In the genomic region with DNA sequence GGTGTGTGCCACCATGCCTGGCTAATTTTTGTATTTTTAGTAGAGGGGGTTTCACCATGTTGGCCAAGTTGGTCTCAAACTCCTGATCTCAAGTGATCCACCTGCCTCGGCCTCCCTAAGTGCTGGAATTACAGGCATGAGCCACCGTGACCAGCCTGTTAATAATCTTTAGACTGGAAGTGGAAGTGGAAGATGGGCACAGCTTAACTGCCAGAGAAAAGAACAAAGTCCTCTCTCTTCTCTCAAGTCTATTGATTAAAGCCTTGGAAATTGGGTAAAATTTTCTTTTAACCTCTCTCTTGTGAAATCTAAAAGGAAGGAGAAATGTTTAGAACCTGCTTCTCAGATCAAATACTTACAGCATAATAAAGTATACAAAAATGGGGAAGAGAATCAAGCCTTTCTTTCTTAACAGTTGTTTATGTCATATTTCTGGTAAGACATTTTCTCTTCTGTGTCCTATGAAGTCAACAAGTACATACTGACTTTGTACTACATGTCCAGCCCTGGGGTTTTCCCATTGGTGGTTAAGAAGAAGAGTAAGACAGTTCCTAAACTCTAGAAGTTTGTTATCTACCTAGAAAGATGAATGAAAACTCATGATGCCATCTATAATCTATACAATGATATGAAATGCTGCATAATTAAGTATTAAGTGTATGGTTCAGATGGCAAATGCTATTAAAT, we compare ENCODE assay signal across 33 cellular contexts. TPM values are rescaled to one million over a fixed set of nuclear protein-coding genes. Genes with fewer than 3 reads are reported as not detected.
DNase-seq lines count a peak whose midpoint lies in the region; ATAC-seq, FAIRE-seq and TF ChIP-seq lines count a peak whose summit lies in the region.
"Had no signal": no experiment of that assay in that cellular context is flagged by ENCODE, and none has a peak within 500 bp of the region (broad histone marks: within the 10 kb centered on the region; RNA-seq: fewer than 3 reads in every experiment).

No MANE protein-coding gene starts in this region.

- H3K36me3 Mint-ChIP-seq in activated naive CD8-positive, alpha-beta T cell, result peaks cover 7% of the 10 kb centered on the region
- H3K36me3 Mint-ChIP-seq in activated naive CD8-positive, alpha-beta T cell treated with anti-CD3 and anti-CD28 coated beads, Interleukin-2, amount 50 U/mL, for 24 hours (ENCODE audit: low read depth), result no peaks in the 10 kb centered on the region
- H3K36me3 Mint-ChIP-seq in activated CD4-positive, alpha-beta memory T cell treated with anti-CD3 and anti-CD28 coated beads for 36 hours, result peaks cover 3% of the 10 kb centered on the region
- peaks cover 0 to 4% of the 10 kb centered on the region in 2 donors for H3K36me3 Mint-ChIP-seq in stimulated activated naive B cell treated with anti-CD40 and anti-IgM and Interleukin-4, amounts not matched to agents 10 μg/mL and 1 μg/mL and 100 μg/mL, for 72 hours

- CTCF ChIA-PET in activated CD4-positive, alpha-beta memory T cell treated with anti-CD3 and anti-CD28 coated beads for 36 hours (lab: Charles Lee), result interaction anchor here (2.5 kb wide), 1 partner anchor 27 kb away, joined by 6 read pairs; no protein-coding TSS in a partner anchor
- CTCF ChIA-PET in HepG2 (lab: Yijun Ruan, JAX; ENCODE audit: low intra/inter-chr PET ratio, low total read pairs), result no interaction called here

- TF ChIP-seq EP300 in HepG2 (IDR thresholded peaks at IDR 0.05; ENCODE audit: low read depth in 2 of 2, low read length in 2 of 2) (0 out of 4 replicates have a peak, but pooled peaks of 1 of the 2 experiments have one; percentile 10), HepG2 (CRISPR knock-in tag; IDR thresholded peaks at IDR 0.05; ENCODE audit: borderline replicate concordance) (no peak)

- no TSS peak for BruUV-seq in HepG2 (replicated peaks; lab: Mats Ljungman, UMichigan)

- no peak for ATAC-seq in activated naive CD8-positive, alpha-beta T cell treated with anti-CD3 and anti-CD28 coated beads, Interleukin-2, amount 50 U/mL, for 24 hours
- ATAC-seq in HepG2, result no peak
- ATAC-seq in stimulated activated naive B cell treated with anti-CD40 and anti-IgM and Interleukin-4, amounts not matched to agents 10 μg/mL and 1 μg/mL and 100 μg/mL, for 72 hours (replicated peaks), result no peak
- ATAC-seq: activated CD4-positive, CD25-positive, alpha-beta regulatory T cell treated with anti-CD3 and anti-CD28 coated beads, Interleukin-2, amount 50 U/mL, for 24 hours; esophagus mucosa; heart left ventricle; sciatic nerve had no signal

- 35% methylated on average over 2 of the region's 2 CpGs for WGBS in HepG2 (ENCODE audit: low lambda C conversion rate)

- H4K20me1 ChIP-seq in HepG2 (ENCODE audit: insufficient read depth, low read length), result no peaks in the 10 kb centered on the region
- H4K20me1 ChIP-seq: BLaER1 treated with 17β-estradiol and CSF1 and Interleukin-3, amounts not matched to agents 10 nM and 100 nM had no signal

- TF ChIP-seq RAD21 in HepG2 (CRISPR knock-in tag; IDR thresholded peaks at IDR 0.05), result no peak

- POLR2A ChIA-PET in activated CD4-positive, alpha-beta memory T cell treated with anti-CD3 and anti-CD28 coated beads for 36 hours (lab: Charles Lee), result no interaction called here
- POLR2A ChIA-PET in HepG2 (lab: Yijun Ruan, JAX), result interaction anchor here (1.9 kb wide), 2 partner anchors 21 to 23 kb away, joined by 8 to 12 read pairs; partner anchors contain the start of gene XRCC5

- H3K4me3 ChIP-seq in HepG2 (replicated peaks in 1 of 3; ENCODE audit: insufficient read depth in 1 of 3, low read depth in 2 of 3, low read length in 3 of 3), result no peak overlapping the region
- H3K4me3 ChIP-seq: BLaER1 treated with 17β-estradiol and CSF1 and Interleukin-3, amounts not matched to agents 10 nM and 100 nM; heart left ventricle; uterus had no signal

- no peak for DNase-seq in activated naive CD8-positive, alpha-beta T cell treated with anti-CD3 and anti-CD28 coated beads, Interleukin-2, amount 50 U/mL, for 24 hours
- no peak for DNase-seq in activated CD4-positive, alpha-beta memory T cell treated with anti-CD3 and anti-CD28 coated beads for 36 hours
- DNase-seq in HepG2 (ENCODE audit: low spot score), result no peak
- DNase-seq in stimulated activated naive B cell treated with anti-CD40 and anti-IgM and Interleukin-4, amounts not matched to agents 10 μg/mL and 1 μg/mL and 100 μg/mL, for 72 hours, result no peak
- no peak for DNase-seq in effector CD8-positive, alpha-beta T cell (lab: John Stamatoyannopoulos, UW)
- no peak for DNase-seq in NCI-H1417 treated with DMSO at 0.1 percent for 48 hours (lab: John Stamatoyannopoulos, UW)
- no peak for DNase-seq in NCI-H1092 (lab: John Stamatoyannopoulos, UW)
- DNase-seq: activated CD8-positive, alpha-beta memory T cell treated with anti-CD3 and anti-CD28 coated beads for 24 hours; activated naive CD8-positive, alpha-beta T cell treated with anti-CD3 and anti-CD28 coated beads, Interleukin-2, amount 10 ng/mL, durations not matched to agents 7 days and 5 days; activated T-cell treated with anti-CD3 and anti-CD28 coated beads, Interleukin-2, amount 50 U/mL, for 1 hour; caudate nucleus; cortex of kidney; endodermal cell; foreskin fibroblast; GOT3; heart left ventricle; HFFc6; kidney glomerular epithelial cell; NCI-H1694; NCI-H524 treated with DMSO at 0.1 percent for 48 hours; posterior cingulate gyrus; Right ventricle myocardium superior; stimulated activated CD4-positive, alpha-beta T cell treated with anti-CD3 and anti-CD28 coated beads, Interleukin-4, amount 100 ng/mL, for 4 hours; stimulated activated naive CD4-positive, alpha-beta T cell; uterus had no signal

- H3K27ac ChIP-seq in HepG2 (ENCODE audit: extremely low read length, insufficient read depth, low read length), result peak overlapping the region; percentile 14
- H3K27ac ChIP-seq: BLaER1 treated with 17β-estradiol and CSF1 and Interleukin-3, amounts not matched to agents 10 nM and 100 nM; heart left ventricle; HL-60; uterus had no signal

- no peak for TF ChIP-seq POLR2A in HepG2 (IDR thresholded peaks at IDR 0.05; ENCODE audit: insufficient read depth in 1 of 2, low read depth in 2 of 2, low read length in 2 of 2)

- H3K4me2 ChIP-seq in HepG2 (ENCODE audit: low read depth, low read length), result 0 out of 2 replicates have a peak overlapping the region, but pooled peaks have one; percentile 1

- H3K9me3 ChIP-seq in HepG2 (ENCODE audit: low read length), result no peaks in the 10 kb centered on the region
- H3K9me3 ChIP-seq: BLaER1 treated with 17β-estradiol and CSF1 and Interleukin-3, amounts not matched to agents 10 nM and 100 nM; heart left ventricle; uterus had no signal

- peaks cover 63% of the 10 kb centered on the region for H3K4me1 Mint-ChIP-seq in activated naive CD8-positive, alpha-beta T cell (ENCODE audit: low read depth)
- peaks cover 58% of the 10 kb centered on the region for H3K4me1 Mint-ChIP-seq in activated naive CD8-positive, alpha-beta T cell treated with anti-CD3 and anti-CD28 coated beads, Interleukin-2, amount 50 U/mL, for 24 hours
- H3K4me1 Mint-ChIP-seq in activated CD4-positive, alpha-beta memory T cell treated with anti-CD3 and anti-CD28 coated beads for 36 hours (ENCODE audit: low read depth), result peaks cover 57% of the 10 kb centered on the region
- H3K4me1 Mint-ChIP-seq in stimulated activated naive B cell treated with anti-CD40 and anti-IgM and Interleukin-4, amounts not matched to agents 10 μg/mL and 1 μg/mL and 100 μg/mL, for 72 hours, result peaks cover 24 to 46% of the 10 kb centered on the region in 2 donors

- peak overlapping the region; percentile 86 for H3K27ac Mint-ChIP-seq in activated naive CD8-positive, alpha-beta T cell
- H3K27ac Mint-ChIP-seq in activated naive CD8-positive, alpha-beta T cell treated with anti-CD3 and anti-CD28 coated beads, Interleukin-2, amount 50 U/mL, for 24 hours, result no peak overlapping the region
- H3K27ac Mint-ChIP-seq in activated CD4-positive, alpha-beta memory T cell treated with anti-CD3 and anti-CD28 coated beads for 36 hours, result peak overlapping the region; percentile 54
- peak overlapping the region; percentile 48 for H3K27ac Mint-ChIP-seq in stimulated activated naive B cell treated with anti-CD40 and anti-IgM and Interleukin-4, amounts not matched to agents 10 μg/mL and 1 μg/mL and 100 μg/mL, for 72 hours
- H3K27ac Mint-ChIP-seq: activated naive CD8-positive, alpha-beta T cell treated with anti-CD3 and anti-CD28 coated beads, Interleukin-2, amount 10 ng/mL, durations not matched to agents 7 days and 5 days; endodermal cell; HFFc6 had no signal

- H3K27me3 Mint-ChIP-seq in activated naive CD8-positive, alpha-beta T cell, result no peaks in the 10 kb centered on the region
- no peaks in the 10 kb centered on the region for H3K27me3 Mint-ChIP-seq in activated naive CD8-positive, alpha-beta T cell treated with anti-CD3 and anti-CD28 coated beads, Interleukin-2, amount 50 U/mL, for 24 hours
- H3K27me3 Mint-ChIP-seq in activated CD4-positive, alpha-beta memory T cell treated with anti-CD3 and anti-CD28 coated beads for 36 hours, result no peaks in the 10 kb centered on the region
- H3K27me3 Mint-ChIP-seq in stimulated activated naive B cell treated with anti-CD40 and anti-IgM and Interleukin-4, amounts not matched to agents 10 μg/mL and 1 μg/mL and 100 μg/mL, for 72 hours, result no peaks in the 10 kb centered on the region

- H3K9me3 Mint-ChIP-seq in activated naive CD8-positive, alpha-beta T cell (ENCODE audit: low read depth), result no peaks in the 10 kb centered on the region
- H3K9me3 Mint-ChIP-seq in activated naive CD8-positive, alpha-beta T cell treated with anti-CD3 and anti-CD28 coated beads, Interleukin-2, amount 50 U/mL, for 24 hours, result no peaks in the 10 kb centered on the region
- no peaks in the 10 kb centered on the region for H3K9me3 Mint-ChIP-seq in activated CD4-positive, alpha-beta memory T cell treated with anti-CD3 and anti-CD28 coated beads for 36 hours
- no peaks in the 10 kb centered on the region for H3K9me3 Mint-ChIP-seq in stimulated activated naive B cell treated with anti-CD40 and anti-IgM and Interleukin-4, amounts not matched to agents 10 μg/mL and 1 μg/mL and 100 μg/mL, for 72 hours
- H3K9me3 Mint-ChIP-seq: activated naive CD8-positive, alpha-beta T cell treated with anti-CD3 and anti-CD28 coated beads, Interleukin-2, amount 10 ng/mL, durations not matched to agents 7 days and 5 days; endodermal cell had no signal

- H3K9ac ChIP-seq in HepG2 (ENCODE audit: insufficient read depth, low read depth, low read length), result no peak overlapping the region
- H3K9ac ChIP-seq: BLaER1 treated with 17β-estradiol and CSF1 and Interleukin-3, amounts not matched to agents 10 nM and 100 nM had no signal

- no peak overlapping the region for H3K4me3 Mint-ChIP-seq in activated naive CD8-positive, alpha-beta T cell
- H3K4me3 Mint-ChIP-seq in activated naive CD8-positive, alpha-beta T cell treated with anti-CD3 and anti-CD28 coated beads, Interleukin-2, amount 50 U/mL, for 24 hours, result no peak overlapping the region
- no peak overlapping the region for H3K4me3 Mint-ChIP-seq in activated CD4-positive, alpha-beta memory T cell treated with anti-CD3 and anti-CD28 coated beads for 36 hours
- no peak overlapping the region for H3K4me3 Mint-ChIP-seq in stimulated activated naive B cell treated with anti-CD40 and anti-IgM and Interleukin-4, amounts not matched to agents 10 μg/mL and 1 μg/mL and 100 μg/mL, for 72 hours
- H3K4me3 Mint-ChIP-seq: activated naive CD8-positive, alpha-beta T cell treated with anti-CD3 and anti-CD28 coated beads, Interleukin-2, amount 10 ng/mL, durations not matched to agents 7 days and 5 days; endodermal cell; HFFc6 had no signal

- peaks cover 15% of the 10 kb centered on the region for H3K79me2 ChIP-seq in HepG2 (ENCODE audit: insufficient read depth, low read length)

- no peak overlapping the region for H2AFZ ChIP-seq in HepG2 (ENCODE audit: low read length)

- peaks cover 49% of the 10 kb centered on the region for H3K4me1 ChIP-seq in HepG2 (ENCODE audit: insufficient read depth, low read length)
- H3K4me1 ChIP-seq: uterus had no signal

- in situ Hi-C loops in HepG2 (cut with HindIII; ENCODE audit: extremely low pct_ligation_motif_present, low pct_unique_long_range_greater_than_20kb), result no loop called here

- no peaks in the 10 kb centered on the region; a peak in 1 of 5 replicates for H3K36me3 ChIP-seq in HepG2 (replicated peaks in 1 of 2; ENCODE audit: control insufficient read depth in 1 of 2, insufficient read depth in 2 of 2, low read length in 2 of 2)
- H3K36me3 ChIP-seq: BLaER1 treated with 17β-estradiol and CSF1 and Interleukin-3, amounts not matched to agents 10 nM and 100 nM; heart left ventricle; uterus had no signal

- FAIRE-seq in HepG2 (lab: Jason Lieb, UNC), result no peak
- FAIRE-seq: astrocyte, GM12891 had no signal

- H3K27me3 ChIP-seq in HepG2 (ENCODE audit: control insufficient read depth in 1 of 2, insufficient read depth in 2 of 2, low read length in 2 of 2), result no peaks in the 10 kb centered on the region; a peak in 2 of 5 replicates
- H3K27me3 ChIP-seq: heart left ventricle, uterus had no signal

- TF ChIP-seq CTCF in HepG2 (CRISPR knock-in tag; IDR thresholded peaks at IDR 0.05), result no peak

- intact Hi-C loops in activated CD4-positive, alpha-beta memory T cell treated with anti-CD3 and anti-CD28 coated beads for 36 hours (cut with micrococcal nuclease), result no loop called here
- intact Hi-C loops in HepG2 (cut with micrococcal nuclease; ENCODE audit: unreplicated experiment), result no loop called here

RNA-seq across cellular contexts. Expression of gene TMEM169, which starts 4.6 kb away (rescaled TPM):
- total RNA-seq in activated CD4-positive, alpha-beta memory T cell treated with anti-CD3 and anti-CD28 coated beads for 36 hours, result 1 to 10 TPM; 2.0 to 2.7 TPM
- 4.3 and 4.5 TPM in 2 replicates for total RNA-seq in HepG2 (2016; rRNA removed; fragmentation: Illumina TruSeq; extraction: Trizol)
- 1.1 and 1.2 TPM in 2 replicates for total RNA-seq in HepG2 (2016; cell fraction: cytosol; rRNA removed; fragmentation: Illumina TruSeq; extraction: Trizol; ENCODE audit: low read depth)
- total RNA-seq in HepG2 (2016; cell fraction: insoluble cytoplasmic fraction; rRNA removed; fragmentation: Illumina TruSeq; extraction: Trizol), result 4.0 and 5.3 TPM in 2 replicates
- 3.7 and 4.4 TPM in 2 replicates for total RNA-seq in HepG2 (2016; cell fraction: membrane; rRNA removed; fragmentation: Illumina TruSeq; extraction: Trizol)
- total RNA-seq in HepG2 (2016; cell fraction: nucleus; rRNA removed; fragmentation: Illumina TruSeq; extraction: Trizol), result 3.6 TPM in 2 replicates
- 1.5 and 2.1 TPM in 2 replicates for polyA plus RNA-seq in HepG2 (2011; rRNA removed)
- 1.5 and 2.6 TPM in 2 replicates for polyA plus RNA-seq in HepG2 (2011; cell fraction: cytosol; rRNA removed)
- 0.71 and 0.80 TPM in 2 replicates for polyA plus RNA-seq in HepG2 (2011; cell fraction: nucleus; rRNA removed)
- polyA plus RNA-seq in HepG2 (2012), result 5.4 and 6.9 TPM in 2 replicates
- 0.60 and 0.85 TPM in 2 replicates for polyA plus RNA-seq in HepG2 (2016; cell fraction: cytosol; fragmentation: Illumina TruSeq; extraction: Trizol; ENCODE audit: low read depth)
- 2.9 and 4.2 TPM in 2 replicates for polyA plus RNA-seq in HepG2 (2016; cell fraction: insoluble cytoplasmic fraction; fragmentation: Illumina TruSeq; extraction: Trizol; ENCODE audit: low read depth)
- 1.7 and 1.8 TPM in 2 replicates for polyA plus RNA-seq in HepG2 (2016; cell fraction: membrane; fragmentation: Illumina TruSeq; extraction: Trizol; ENCODE audit: low read depth)
- polyA plus RNA-seq in HepG2 (2016; cell fraction: nucleus; fragmentation: Illumina TruSeq; extraction: Trizol; ENCODE audit: insufficient read depth, low read depth), result 5.0 and 6.2 TPM in 2 replicates
- 6.2 TPM in 1 of 2 replicates, not detected in the other for polyA minus RNA-seq in HepG2 (2011; rRNA and poly(A)+ RNA removed; ENCODE audit: low replicate concordance)
- polyA minus RNA-seq in HepG2 (2011; cell fraction: cytosol; rRNA and poly(A)+ RNA removed), result 2.0 and 2.7 TPM in 2 replicates
- 1.4 and 2.6 TPM in 2 replicates for polyA minus RNA-seq in HepG2 (2011; cell fraction: nucleus; rRNA and poly(A)+ RNA removed)

RNA-seq across cellular contexts. Expression of gene PECR, which starts 4.7 kb away (rescaled TPM):
- total RNA-seq in activated CD4-positive, alpha-beta memory T cell treated with anti-CD3 and anti-CD28 coated beads for 36 hours, result 10 to 100 TPM; 23.3 to 27.6 TPM
- 151 and 181 TPM in 2 replicates for total RNA-seq in HepG2 (2016; rRNA removed; fragmentation: Illumina TruSeq; extraction: Trizol)
- total RNA-seq in HepG2 (2016; cell fraction: cytosol; rRNA removed; fragmentation: Illumina TruSeq; extraction: Trizol; ENCODE audit: low read depth), result 20.8 and 20.9 TPM in 2 replicates
- total RNA-seq in HepG2 (2016; cell fraction: insoluble cytoplasmic fraction; rRNA removed; fragmentation: Illumina TruSeq; extraction: Trizol), result 143 and 194 TPM in 2 replicates
- 32.3 and 33.6 TPM in 2 replicates for total RNA-seq in HepG2 (2016; cell fraction: membrane; rRNA removed; fragmentation: Illumina TruSeq; extraction: Trizol)
- 129 and 136 TPM in 2 replicates for total RNA-seq in HepG2 (2016; cell fraction: nucleus; rRNA removed; fragmentation: Illumina TruSeq; extraction: Trizol)
- polyA plus RNA-seq in HepG2 (2011; rRNA removed), result 153 and 175 TPM in 2 replicates
- 103 and 140 TPM in 2 replicates for polyA plus RNA-seq in HepG2 (2011; cell fraction: cytosol; rRNA removed)
- polyA plus RNA-seq in HepG2 (2011; cell fraction: nucleus; rRNA removed), result 97.8 and 111 TPM in 2 replicates
- polyA plus RNA-seq in HepG2 (2012), result 154 and 170 TPM in 2 replicates
- 10.8 and 11.0 TPM in 2 replicates for polyA plus RNA-seq in HepG2 (2016; cell fraction: cytosol; fragmentation: Illumina TruSeq; extraction: Trizol; ENCODE audit: low read depth)
- 162 and 177 TPM in 2 replicates for polyA plus RNA-seq in HepG2 (2016; cell fraction: insoluble cytoplasmic fraction; fragmentation: Illumina TruSeq; extraction: Trizol; ENCODE audit: low read depth)
- 19.7 and 20.5 TPM in 2 replicates for polyA plus RNA-seq in HepG2 (2016; cell fraction: membrane; fragmentation: Illumina TruSeq; extraction: Trizol; ENCODE audit: low read depth)
- 75.4 and 82.9 TPM in 2 replicates for polyA plus RNA-seq in HepG2 (2016; cell fraction: nucleus; fragmentation: Illumina TruSeq; extraction: Trizol; ENCODE audit: insufficient read depth, low read depth)
- 5.0 and 112 TPM in 2 replicates for polyA minus RNA-seq in HepG2 (2011; rRNA and poly(A)+ RNA removed; ENCODE audit: low replicate concordance)
- polyA minus RNA-seq in HepG2 (2011; cell fraction: cytosol; rRNA and poly(A)+ RNA removed), result 52.5 and 73.0 TPM in 2 replicates
- 221 and 291 TPM in 2 replicates for polyA minus RNA-seq in HepG2 (2011; cell fraction: nucleus; rRNA and poly(A)+ RNA removed)

RNA-seq across cellular contexts. Expression of gene XRCC5, which starts 22.8 kb away (rescaled TPM):
- total RNA-seq in activated CD4-positive, alpha-beta memory T cell treated with anti-CD3 and anti-CD28 coated beads for 36 hours, result 100 to 1,000 TPM; 510 to 515 TPM
- 454 and 733 TPM in 2 replicates for total RNA-seq in HepG2 (2016; rRNA removed; fragmentation: Illumina TruSeq; extraction: Trizol)
- total RNA-seq in HepG2 (2016; cell fraction: cytosol; rRNA removed; fragmentation: Illumina TruSeq; extraction: Trizol; ENCODE audit: low read depth), result 40.2 and 45.7 TPM in 2 replicates
- 445 and 739 TPM in 2 replicates for total RNA-seq in HepG2 (2016; cell fraction: insoluble cytoplasmic fraction; rRNA removed; fragmentation: Illumina TruSeq; extraction: Trizol)
- 92.3 and 106 TPM in 2 replicates for total RNA-seq in HepG2 (2016; cell fraction: membrane; rRNA removed; fragmentation: Illumina TruSeq; extraction: Trizol)
- total RNA-seq in HepG2 (2016; cell fraction: nucleus; rRNA removed; fragmentation: Illumina TruSeq; extraction: Trizol), result 346 and 369 TPM in 2 replicates
- polyA plus RNA-seq in HepG2 (2011; rRNA removed), result 215 and 264 TPM in 2 replicates
- polyA plus RNA-seq in HepG2 (2011; cell fraction: cytosol; rRNA removed), result 129 and 152 TPM in 2 replicates
- 61.2 and 69.5 TPM in 2 replicates for polyA plus RNA-seq in HepG2 (2011; cell fraction: nucleus; rRNA removed)
- polyA plus RNA-seq in HepG2 (2012), result 143 and 176 TPM in 2 replicates
- polyA plus RNA-seq in HepG2 (2016; cell fraction: cytosol; fragmentation: Illumina TruSeq; extraction: Trizol; ENCODE audit: low read depth), result 21.5 and 24.7 TPM in 2 replicates
- polyA plus RNA-seq in HepG2 (2016; cell fraction: insoluble cytoplasmic fraction; fragmentation: Illumina TruSeq; extraction: Trizol; ENCODE audit: low read depth), result 503 and 513 TPM in 2 replicates
- 41.2 and 52.0 TPM in 2 replicates for polyA plus RNA-seq in HepG2 (2016; cell fraction: membrane; fragmentation: Illumina TruSeq; extraction: Trizol; ENCODE audit: low read depth)
- polyA plus RNA-seq in HepG2 (2016; cell fraction: nucleus; fragmentation: Illumina TruSeq; extraction: Trizol; ENCODE audit: insufficient read depth, low read depth), result 228 and 232 TPM in 2 replicates
- 569 and 652 TPM in 2 replicates for polyA minus RNA-seq in HepG2 (2011; rRNA and poly(A)+ RNA removed; ENCODE audit: low replicate concordance)
- polyA minus RNA-seq in HepG2 (2011; cell fraction: cytosol; rRNA and poly(A)+ RNA removed), result 159 and 172 TPM in 2 replicates
- 290 and 331 TPM in 2 replicates for polyA minus RNA-seq in HepG2 (2011; cell fraction: nucleus; rRNA and poly(A)+ RNA removed)
